1 cellular context compared by ENCODE assay signal in the genomic region with DNA sequence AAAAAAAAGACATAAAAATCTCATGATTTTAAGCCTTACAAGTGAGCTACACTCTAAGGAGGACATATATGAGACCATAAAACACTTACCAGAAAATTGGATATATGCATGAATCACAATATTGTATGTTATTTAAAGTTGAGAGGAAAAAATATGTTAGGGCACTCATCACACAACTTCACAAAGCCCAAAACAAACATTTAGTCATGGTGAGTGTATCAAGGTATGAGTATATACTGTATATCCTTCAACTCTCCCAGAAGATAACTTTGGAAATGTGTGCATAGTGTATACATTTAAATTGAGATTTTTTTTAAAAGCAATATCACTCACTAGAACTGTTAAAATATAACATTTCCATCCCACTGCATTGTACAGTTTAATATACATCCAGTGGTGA.
TF ChIP-seq lines count a peak whose summit lies in the region.

No MANE protein-coding gene starts in this region.

TF ChIP-seq in endothelial cell of umbilical vein, 7 proteins besides CTCF, POLR2A, EP300 and RAD21:
- no peak for TF ChIP-seq GATA2 (IDR thresholded peaks at IDR 0.05; ENCODE audit: insufficient read depth, insufficient read length, low read depth, low read length)
